In the genomic region with DNA sequence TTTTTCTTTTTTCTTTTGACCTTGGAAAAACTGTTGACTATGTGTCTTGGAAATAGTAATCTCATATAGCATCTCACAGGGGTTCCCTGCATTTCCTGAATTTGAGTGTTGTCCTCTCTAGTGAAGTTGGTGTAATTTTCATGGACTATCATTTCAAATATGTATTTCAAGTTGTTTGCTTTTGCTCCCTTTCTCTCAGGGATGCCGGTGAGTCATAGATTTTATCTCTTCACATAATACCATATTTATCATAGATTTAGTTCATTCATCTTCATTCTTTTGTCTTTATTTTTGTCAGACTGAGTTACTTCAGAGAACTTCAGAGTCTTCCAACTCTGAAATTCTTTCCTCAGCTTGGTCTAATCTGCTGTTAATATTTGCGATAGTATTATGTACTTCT, we compare ENCODE assay signal across 21 cellular contexts.
DNase-seq lines count a peak whose midpoint lies in the region; ATAC-seq, FAIRE-seq and TF ChIP-seq lines count a peak whose summit lies in the region.
"Had no signal": no experiment of that assay in that cellular context is flagged by ENCODE, and none has a peak within 500 bp of the region (broad histone marks: within the 10 kb centered on the region; RNA-seq: fewer than 3 reads in every experiment).

No MANE protein-coding gene starts in this region.

- ATAC-seq in A549, result no peak
- ATAC-seq in GM18858 (IDR thresholded peaks at IDR 0.05; ENCODE audit: unreplicated experiment), result no peak
- ATAC-seq in GM19397 (IDR thresholded peaks at IDR 0.05; ENCODE audit: unreplicated experiment), result no peak
- ATAC-seq: CD8-positive, alpha-beta T cell had no signal

- H3K27ac ChIP-seq in A549, result no peak overlapping the region
- H3K27ac ChIP-seq in Karpas-422 (ENCODE audit: low read length), result no peak overlapping the region
- H3K27ac ChIP-seq: BLaER1, C4-2B had no signal

- no peak for TF ChIP-seq CTCF in A549 (IDR thresholded peaks at IDR 0.05)

- H3K27me3 ChIP-seq in Karpas-422 (ENCODE audit: low read length), result no peaks in the 10 kb centered on the region
- H3K27me3 ChIP-seq: BLaER1 had no signal

- 0 out of 2 replicates have a peak overlapping the region, but pooled peaks have one; percentile 3 for H2AFZ ChIP-seq in Karpas-422 (ENCODE audit: low read length)

- no peak for TF ChIP-seq POLR2A in A549 (IDR thresholded peaks at IDR 0.05; ENCODE audit: low read length)

- POLR2A ChIA-PET in A549 (lab: Yijun Ruan, JAX), result no interaction called here

- no peaks in the 10 kb centered on the region for H4K20me1 ChIP-seq in Karpas-422 (ENCODE audit: insufficient read depth, low read depth, low read length)
- H4K20me1 ChIP-seq: BLaER1 had no signal

- no peaks in the 10 kb centered on the region for H3K36me3 ChIP-seq in Karpas-422 (ENCODE audit: insufficient read depth, low read length)
- H3K36me3 ChIP-seq: BLaER1, HAP-1 had no signal

- H3K4me1 ChIP-seq in A549, result no peaks in the 10 kb centered on the region
- no peaks in the 10 kb centered on the region for H3K4me1 ChIP-seq in Karpas-422 (ENCODE audit: low read length)
- H3K4me1 ChIP-seq: Caco-2, HAP-1 had no signal

- FAIRE-seq in A549 (lab: Jason Lieb, UNC), result no peak
- FAIRE-seq: G401.6, GM12892, GM19239, H54 had no signal

- 49% methylated on average over 2 of the region's 2 CpGs for WGBS in A549 (ENCODE audit: missing lambda C conversion rate)

- H3K9me3 ChIP-seq in A549 (no peaks in the 10 kb centered on the region; the same call in 2 of the 3 replicates), Karpas-422 (ENCODE audit: low read length) (no peaks in the 10 kb centered on the region)
- H3K9me3 ChIP-seq: BLaER1, Caco-2, HAP-1 had no signal

- H3K4me3 ChIP-seq in A549 (no peak overlapping the region), Karpas-422 (ENCODE audit: low read length) (no peak overlapping the region)
- H3K4me3 ChIP-seq: BLaER1, HAP-1 had no signal

- CTCF ChIA-PET in A549 (lab: Yijun Ruan, JAX), result no interaction called here

- TF ChIP-seq EP300 in A549 (IDR thresholded peaks at IDR 0.05), result no peak

- H3K4me2 ChIP-seq in A549 (peak overlapping the region; percentile 8; the same call in 2 of the 3 replicates), Karpas-422 (ENCODE audit: low read depth, low read length, poor library complexity, severe bottlenecking) (no peak overlapping the region)
- H3K4me2 ChIP-seq: BLaER1 had no signal

- no peak overlapping the region for H3K9ac ChIP-seq in Karpas-422 (ENCODE audit: low read length)
- H3K9ac ChIP-seq: BLaER1 had no signal

- DNase-seq in A549 (ENCODE audit: low read depth in 1 of 2, low spot score in 1 of 2), result peak in 1 of 2 experiments; percentile 14
- DNase-seq in DMS53 (lab: John Stamatoyannopoulos, UW), result peak; percentile 59
- DNase-seq in Karpas-422, result no peak
- DNase-seq in amniotic epithelial cell (ENCODE audit: low read depth), result peak; percentile 9
- DNase-seq in Kasumi-1 (lab: John Stamatoyannopoulos, UW), result no peak
- DNase-seq: Caco-2; CD4-positive, CD25-positive, alpha-beta regulatory T cell; CD8-positive, alpha-beta T cell; DMS153; DMS79 treated with DMSO at 0.1 percent for 48 hours; GOT3; HFFc6 had no signal

- no peaks in the 10 kb centered on the region for H3K79me2 ChIP-seq in Karpas-422 (ENCODE audit: low read length)

- H3K9me2 ChIP-seq in Karpas-422 (replicated peaks; ENCODE audit: insufficient read depth, low read length), result no peaks in the 10 kb centered on the region

- TF ChIP-seq RAD21 in A549 (conservative IDR thresholded peaks at IDR 0.05 in 1 of 2, IDR thresholded peaks at IDR 0.05 in 1 of 2), result no peak

TF ChIP-seq in A549, 52 proteins besides CTCF, POLR2A, EP300 and RAD21:
- TF ChIP-seq FOSL2 (IDR thresholded peaks at IDR 0.05) (no peak), FOSL2 (CRISPR knock-in tag; IDR thresholded peaks at IDR 0.05) (peak; percentile 61), GATA3 (IDR thresholded peaks at IDR 0.05; ENCODE audit: borderline replicate concordance) (peak; percentile 73; the same call in 1 of the 2 replicates), CEBPB (IDR thresholded peaks at IDR 0.05) (no peak)

Comparison
In these comparisons a context has a peak if more than half of its experiments do, and no peak if none do; other contexts are left out.
1. DNase-seq: peak in DMS53 (single experiment) and amniotic epithelial cell (single experiment); none in Karpas-422 (single experiment) and Kasumi-1 (0 of 2).